Comparison of ENCODE assay signal across 8 cellular contexts in the genomic region with DNA sequence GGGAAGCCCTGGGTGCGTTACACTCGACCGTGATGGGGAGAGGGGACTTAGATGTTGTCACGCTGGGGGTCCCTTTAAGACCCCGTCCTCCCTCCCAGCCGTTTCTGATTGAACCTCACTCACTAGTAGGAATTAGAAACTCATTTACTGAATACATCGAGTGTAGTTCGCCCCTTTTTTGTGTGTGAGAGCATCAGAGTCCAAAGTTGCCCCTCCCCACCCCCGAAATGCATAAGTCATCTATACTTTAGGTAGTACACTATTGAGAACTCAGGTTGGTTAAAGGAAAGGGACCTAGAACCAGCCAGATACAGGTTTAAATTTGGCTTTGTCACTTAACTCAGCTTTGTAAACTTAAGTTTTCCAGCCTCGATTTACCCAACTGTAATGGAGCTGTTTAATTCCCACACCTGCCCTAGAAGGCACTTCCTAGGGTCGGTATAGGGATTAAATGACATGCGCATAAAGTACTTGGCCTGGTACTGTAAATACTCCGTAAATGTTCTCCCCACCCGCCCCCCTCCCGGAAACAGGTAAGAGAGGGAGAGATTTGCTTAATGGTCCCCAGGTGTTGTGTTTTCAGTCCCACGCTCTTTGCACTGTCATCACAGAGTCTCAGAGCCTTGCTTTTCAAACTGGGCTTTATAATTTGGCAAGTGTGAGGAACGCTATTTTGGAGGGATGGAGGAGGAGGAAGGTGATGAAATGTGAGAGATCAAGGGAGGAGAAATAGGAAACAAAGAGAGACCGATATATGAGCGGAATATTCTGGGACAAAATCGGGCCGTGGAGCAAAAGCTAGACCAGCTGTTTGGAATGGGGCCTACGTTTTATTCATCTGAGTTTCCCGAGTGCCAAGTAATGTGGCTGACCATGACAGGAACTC. TPM values are rescaled to one million over a fixed set of nuclear protein-coding genes. Genes with fewer than 3 reads are reported as not detected.
DNase-seq lines count a peak whose midpoint lies in the region; ATAC-seq and FAIRE-seq lines count a peak whose summit lies in the region.

No MANE protein-coding gene starts in this region.

- peaks cover 0 to 3% of the 10 kb centered on the region in 2 donors for H3K27me3 Mint-ChIP-seq in CD8-positive, alpha-beta memory T cell
- peaks cover 2% of the 10 kb centered on the region for H3K27me3 Mint-ChIP-seq in activated naive CD8-positive, alpha-beta T cell treated with anti-CD3 and anti-CD28 coated beads, Interleukin-2, amount 10 ng/mL, durations not matched to agents 7 days and 5 days
- H3K27me3 Mint-ChIP-seq in immature natural killer cell (ENCODE audit: low read depth in 3 of 3), result peaks cover 11 to 22% (median 16%) of the 10 kb centered on the region in 3 donors

- H3K4me3 ChIP-seq in CD8-positive, alpha-beta memory T cell (ENCODE audit: low read length), result peak overlapping the region; percentile 86

- DNase-seq in CD8-positive, alpha-beta memory T cell, result no peak
- DNase-seq in KBM-7 (peak; percentile 29), immature natural killer cell (no peak), RCC 7860 (ENCODE audit: low spot score) (no peak), AML-193 (lab: John Stamatoyannopoulos, UW) (no peak)
- no peak for DNase-seq in activated naive CD8-positive, alpha-beta T cell treated with anti-CD3 and anti-CD28 coated beads, Interleukin-2, amount 10 ng/mL, durations not matched to agents 7 days and 5 days

- peaks cover 12% of the 10 kb centered on the region for H3K36me3 ChIP-seq in CD8-positive, alpha-beta memory T cell (ENCODE audit: insufficient read depth, low read length)

- peak overlapping the region; percentile 95 to 100 (median 97) for H3K27ac Mint-ChIP-seq in CD8-positive, alpha-beta memory T cell
- H3K27ac Mint-ChIP-seq in activated naive CD8-positive, alpha-beta T cell treated with anti-CD3 and anti-CD28 coated beads, Interleukin-2, amount 10 ng/mL, durations not matched to agents 7 days and 5 days, result peak overlapping the region; percentile 84
- H3K27ac Mint-ChIP-seq in immature natural killer cell, result peak overlapping the region; percentile 85 to 94 (median 90)

- peak overlapping the region; percentile 73 to 99 (median 96) for H3K4me3 Mint-ChIP-seq in CD8-positive, alpha-beta memory T cell
- peak overlapping the region; percentile 94 for H3K4me3 Mint-ChIP-seq in activated naive CD8-positive, alpha-beta T cell treated with anti-CD3 and anti-CD28 coated beads, Interleukin-2, amount 10 ng/mL, durations not matched to agents 7 days and 5 days
- H3K4me3 Mint-ChIP-seq in immature natural killer cell, result peak overlapping the region; percentile 92 to 96 (median 95)

- no peaks in the 10 kb centered on the region for H3K9me3 ChIP-seq in CD8-positive, alpha-beta memory T cell (ENCODE audit: low read length)

- ATAC-seq in activated naive CD8-positive, alpha-beta T cell treated with anti-CD3 and anti-CD28 coated beads, Interleukin-2, amount 10 ng/mL, durations not matched to agents 7 days and 5 days (ENCODE audit: low read depth), result no peak
- ATAC-seq in GM21390 (IDR thresholded peaks at IDR 0.05; ENCODE audit: unreplicated experiment), result no peak

- peaks cover 0 to 43% (median 4%) of the 10 kb centered on the region in 3 donors for H3K36me3 Mint-ChIP-seq in CD8-positive, alpha-beta memory T cell
- peaks cover 7% of the 10 kb centered on the region for H3K36me3 Mint-ChIP-seq in activated naive CD8-positive, alpha-beta T cell treated with anti-CD3 and anti-CD28 coated beads, Interleukin-2, amount 10 ng/mL, durations not matched to agents 7 days and 5 days
- H3K36me3 Mint-ChIP-seq in immature natural killer cell, result peaks cover 3 to 7% (median 7%) of the 10 kb centered on the region in 3 donors

- FAIRE-seq in RCC 7860 (lab: Jason Lieb, UNC), result no peak

- peaks cover 35 to 60% (median 43%) of the 10 kb centered on the region in 3 donors for H3K4me1 Mint-ChIP-seq in CD8-positive, alpha-beta memory T cell
- H3K4me1 Mint-ChIP-seq in activated naive CD8-positive, alpha-beta T cell treated with anti-CD3 and anti-CD28 coated beads, Interleukin-2, amount 10 ng/mL, durations not matched to agents 7 days and 5 days, result peaks cover 25% of the 10 kb centered on the region
- peaks cover 38 to 52% of the 10 kb centered on the region in 2 donors for H3K4me1 Mint-ChIP-seq in immature natural killer cell

- CTCF ChIA-PET in CD8-positive, alpha-beta memory T cell (lab: Charles Lee), result interaction anchor here (0.6 to 4.8 kb wide), 39 partner anchors 8 to 1291 kb away, joined by 3 to 95 read pairs (median 4); a partner anchor contains a TSS

- peak overlapping the region; percentile 81 for H3K27ac ChIP-seq in CD8-positive, alpha-beta memory T cell (ENCODE audit: low read depth, low read length)
- peak overlapping the region; percentile 27 for H3K27ac ChIP-seq in temporal lobe (ENCODE audit: low read depth, low read length)

- in situ Hi-C loops in KBM-7 (cut with MboI; ENCODE audit: low pct_unique_long_range_greater_than_20kb, low sequenced_read_pairs), result no loop called here

- POLR2A ChIA-PET in CD8-positive, alpha-beta memory T cell (lab: Charles Lee), result interaction anchor here (1.0 to 1.3 kb wide), 3 partner anchors 8 to 1291 kb away, joined by 3 to 5 read pairs (median 5); a partner anchor contains a TSS
- POLR2A ChIA-PET in activated naive CD8-positive, alpha-beta T cell treated with anti-CD3 and anti-CD28 coated beads, Interleukin-2, amount 10 ng/mL, durations not matched to agents 7 days and 5 days (lab: Charles Lee), result interaction anchor here (0.5 to 2.3 kb wide), 9 partner anchors 19 to 316 kb away, joined by 3 to 30 read pairs (median 4); a partner anchor contains a TSS

- H3K27me3 ChIP-seq in CD8-positive, alpha-beta memory T cell (ENCODE audit: insufficient read depth, low read length, poor library complexity, severe bottlenecking), result no peaks in the 10 kb centered on the region

- H3K4me1 ChIP-seq in CD8-positive, alpha-beta memory T cell (ENCODE audit: insufficient read depth, low read length), result peaks cover 32% of the 10 kb centered on the region

- H3K9me3 Mint-ChIP-seq in CD8-positive, alpha-beta memory T cell, result no peaks in the 10 kb centered on the region
- no peaks in the 10 kb centered on the region for H3K9me3 Mint-ChIP-seq in activated naive CD8-positive, alpha-beta T cell treated with anti-CD3 and anti-CD28 coated beads, Interleukin-2, amount 10 ng/mL, durations not matched to agents 7 days and 5 days
- H3K9me3 Mint-ChIP-seq in immature natural killer cell, result no peaks in the 10 kb centered on the region

RNA-seq across cellular contexts. Expression of a gene that starts 0.9 kb away (rescaled TPM):
- total RNA-seq in CD8-positive, alpha-beta memory T cell, result 10 to 100 TPM; 23.8 to 25.1 TPM
- 16.2 TPM for polyA plus RNA-seq in CD8-positive, alpha-beta memory T cell
- total RNA-seq in activated naive CD8-positive, alpha-beta T cell treated with anti-CD3 and anti-CD28 coated beads, Interleukin-2, amount 10 ng/mL, durations not matched to agents 7 days and 5 days, result 10 to 100 TPM; 27.3 to 30.0 TPM
- 10 to 100 TPM; 12.2 to 13.0 (median 12.5) TPM for polyA plus RNA-seq in immature natural killer cell
- 43.3 TPM for total RNA-seq in temporal lobe

RNA-seq across cellular contexts. Expression of a gene that starts 4.5 kb away (rescaled TPM):
- 10 to 100 TPM; 52.5 to 53.0 TPM for total RNA-seq in CD8-positive, alpha-beta memory T cell
- polyA plus RNA-seq in CD8-positive, alpha-beta memory T cell, result 129 TPM
- total RNA-seq in activated naive CD8-positive, alpha-beta T cell treated with anti-CD3 and anti-CD28 coated beads, Interleukin-2, amount 10 ng/mL, durations not matched to agents 7 days and 5 days, result 10 to 100 TPM; 60.2 to 63.4 TPM
- polyA plus RNA-seq in immature natural killer cell, result 100 to 1,000 TPM in 1 of 3 donors, 10 to 100 TPM in 2; 62.1 to 162 (median 75.4) TPM
- 42.0 TPM for total RNA-seq in temporal lobe
